In the genomic region with DNA sequence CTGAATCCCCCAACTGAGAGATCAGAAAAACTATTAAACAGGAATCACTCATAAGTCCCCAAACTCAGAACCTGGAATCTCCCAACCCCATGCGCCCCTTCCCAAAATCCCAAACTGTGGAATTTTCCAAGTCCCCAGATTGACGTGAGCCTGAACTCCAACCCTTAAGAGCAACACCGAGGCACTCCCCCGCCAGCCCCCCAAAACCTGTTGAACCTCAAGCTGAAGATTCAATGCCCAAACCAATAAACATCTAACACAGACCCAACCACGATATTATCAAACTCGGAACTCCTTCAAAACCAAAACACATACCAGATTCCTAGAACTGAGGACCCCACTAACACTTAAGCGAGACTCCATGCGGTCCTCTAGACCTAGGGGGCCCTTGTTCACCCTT, we compare ENCODE assay signal across 2 cellular contexts.
TF ChIP-seq lines count a peak whose summit lies in the region.

No MANE protein-coding gene starts in this region.

TF ChIP-seq in SK-N-SH, 30 proteins besides CTCF, POLR2A, EP300 and RAD21 (continued from another document):
- TF ChIP-seq, protein P1, sequence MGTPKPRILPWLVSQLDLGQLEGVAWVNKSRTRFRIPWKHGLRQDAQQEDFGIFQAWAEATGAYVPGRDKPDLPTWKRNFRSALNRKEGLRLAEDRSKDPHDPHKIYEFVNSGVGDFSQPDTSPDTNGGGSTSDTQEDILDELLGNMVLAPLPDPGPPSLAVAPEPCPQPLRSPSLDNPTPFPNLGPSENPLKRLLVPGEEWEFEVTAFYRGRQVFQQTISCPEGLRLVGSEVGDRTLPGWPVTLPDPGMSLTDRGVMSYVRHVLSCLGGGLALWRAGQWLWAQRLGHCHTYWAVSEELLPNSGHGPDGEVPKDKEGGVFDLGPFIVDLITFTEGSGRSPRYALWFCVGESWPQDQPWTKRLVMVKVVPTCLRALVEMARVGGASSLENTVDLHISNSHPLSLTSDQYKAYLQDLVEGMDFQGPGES (IDR thresholded peaks at IDR 0.05; ENCODE audit: low read depth, low read length): no peak
- no peak for TF ChIP-seq FOXM1 (IDR thresholded peaks at IDR 0.05; ENCODE audit: low read depth)
- TF ChIP-seq GABPA (IDR thresholded peaks at IDR 0.05; ENCODE audit: low read depth): no peak
- TF ChIP-seq EZH2phosphoT487 (IDR thresholded peaks at IDR 0.05; ENCODE audit: borderline replicate concordance, low read depth): no peak
- no peak for TF ChIP-seq FOXJ3 (CRISPR knock-in tag; IDR thresholded peaks at IDR 0.05)
- TF ChIP-seq TAF1 (IDR thresholded peaks at IDR 0.05; ENCODE audit: borderline replicate concordance, low read depth, low read length): no peak
- no peak for TF ChIP-seq FOSL2 (IDR thresholded peaks at IDR 0.05; ENCODE audit: borderline replicate concordance, low read depth)
- TF ChIP-seq, protein P2, sequence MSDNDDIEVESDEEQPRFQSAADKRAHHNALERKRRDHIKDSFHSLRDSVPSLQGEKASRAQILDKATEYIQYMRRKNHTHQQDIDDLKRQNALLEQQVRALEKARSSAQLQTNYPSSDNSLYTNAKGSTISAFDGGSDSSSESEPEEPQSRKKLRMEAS (IDR thresholded peaks at IDR 0.05; ENCODE audit: low read depth): no peak
- no peak for TF ChIP-seq RCOR1 (IDR thresholded peaks at IDR 0.05; ENCODE audit: low read length)
- TF ChIP-seq, protein P3, sequence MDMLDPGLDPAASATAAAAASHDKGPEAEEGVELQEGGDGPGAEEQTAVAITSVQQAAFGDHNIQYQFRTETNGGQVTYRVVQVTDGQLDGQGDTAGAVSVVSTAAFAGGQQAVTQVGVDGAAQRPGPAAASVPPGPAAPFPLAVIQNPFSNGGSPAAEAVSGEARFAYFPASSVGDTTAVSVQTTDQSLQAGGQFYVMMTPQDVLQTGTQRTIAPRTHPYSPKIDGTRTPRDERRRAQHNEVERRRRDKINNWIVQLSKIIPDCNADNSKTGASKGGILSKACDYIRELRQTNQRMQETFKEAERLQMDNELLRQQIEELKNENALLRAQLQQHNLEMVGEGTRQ (IDR thresholded peaks at IDR 0.05; ENCODE audit: borderline replicate concordance, low read depth, low read length): no peak
- no peak for TF ChIP-seq YY1 (IDR thresholded peaks at IDR 0.05; ENCODE audit: low read depth)
- TF ChIP-seq TEAD4 (IDR thresholded peaks at IDR 0.05; ENCODE audit: borderline replicate concordance, insufficient read depth): no peak

TF ChIP-seq in SK-N-SH treated with all-trans-retinoic acid at 6 μM for 48 hours, 23 proteins besides CTCF, POLR2A, EP300 and RAD21 (continued from another document):
- no peak for TF ChIP-seq ESRRG (CRISPR knock-in tag; IDR thresholded peaks at IDR 0.05)
- no peak for TF ChIP-seq ZNF70 (CRISPR knock-in tag; IDR thresholded peaks at IDR 0.05)
- no peak for TF ChIP-seq CSDC2 (CRISPR knock-in tag; IDR thresholded peaks at IDR 0.05)
- TF ChIP-seq, protein P4, sequence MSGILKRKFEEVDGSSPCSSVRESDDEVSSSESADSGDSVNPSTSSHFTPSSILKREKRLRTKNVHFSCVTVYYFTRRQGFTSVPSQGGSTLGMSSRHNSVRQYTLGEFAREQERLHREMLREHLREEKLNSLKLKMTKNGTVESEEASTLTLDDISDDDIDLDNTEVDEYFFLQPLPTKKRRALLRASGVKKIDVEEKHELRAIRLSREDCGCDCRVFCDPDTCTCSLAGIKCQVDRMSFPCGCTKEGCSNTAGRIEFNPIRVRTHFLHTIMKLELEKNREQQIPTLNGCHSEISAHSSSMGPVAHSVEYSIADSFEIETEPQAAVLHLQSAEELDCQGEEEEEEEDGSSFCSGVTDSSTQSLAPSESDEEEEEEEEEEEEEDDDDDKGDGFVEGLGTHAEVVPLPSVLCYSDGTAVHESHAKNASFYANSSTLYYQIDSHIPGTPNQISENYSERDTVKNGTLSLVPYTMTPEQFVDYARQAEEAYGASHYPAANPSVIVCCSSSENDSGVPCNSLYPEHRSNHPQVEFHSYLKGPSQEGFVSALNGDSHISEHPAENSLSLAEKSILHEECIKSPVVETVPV (CRISPR knock-in tag; IDR thresholded peaks at IDR 0.05): no peak
- TF ChIP-seq OSR1 (CRISPR knock-in tag; IDR thresholded peaks at IDR 0.05): no peak
- TF ChIP-seq ZNF565 (CRISPR knock-in tag; conservative IDR thresholded peaks at IDR 0.05; ENCODE audit: low read depth): no peak
- no peak for TF ChIP-seq ARNTL (CRISPR knock-in tag; IDR thresholded peaks at IDR 0.05; ENCODE audit: borderline replicate concordance, low read depth)
- no peak for TF ChIP-seq ISL1 (CRISPR knock-in tag; IDR thresholded peaks at IDR 0.05)
- TF ChIP-seq ZFP30 (CRISPR knock-in tag; IDR thresholded peaks at IDR 0.05): no peak
- TF ChIP-seq ZNF8 (CRISPR knock-in tag; IDR thresholded peaks at IDR 0.05): no peak
- TF ChIP-seq, protein P5, sequence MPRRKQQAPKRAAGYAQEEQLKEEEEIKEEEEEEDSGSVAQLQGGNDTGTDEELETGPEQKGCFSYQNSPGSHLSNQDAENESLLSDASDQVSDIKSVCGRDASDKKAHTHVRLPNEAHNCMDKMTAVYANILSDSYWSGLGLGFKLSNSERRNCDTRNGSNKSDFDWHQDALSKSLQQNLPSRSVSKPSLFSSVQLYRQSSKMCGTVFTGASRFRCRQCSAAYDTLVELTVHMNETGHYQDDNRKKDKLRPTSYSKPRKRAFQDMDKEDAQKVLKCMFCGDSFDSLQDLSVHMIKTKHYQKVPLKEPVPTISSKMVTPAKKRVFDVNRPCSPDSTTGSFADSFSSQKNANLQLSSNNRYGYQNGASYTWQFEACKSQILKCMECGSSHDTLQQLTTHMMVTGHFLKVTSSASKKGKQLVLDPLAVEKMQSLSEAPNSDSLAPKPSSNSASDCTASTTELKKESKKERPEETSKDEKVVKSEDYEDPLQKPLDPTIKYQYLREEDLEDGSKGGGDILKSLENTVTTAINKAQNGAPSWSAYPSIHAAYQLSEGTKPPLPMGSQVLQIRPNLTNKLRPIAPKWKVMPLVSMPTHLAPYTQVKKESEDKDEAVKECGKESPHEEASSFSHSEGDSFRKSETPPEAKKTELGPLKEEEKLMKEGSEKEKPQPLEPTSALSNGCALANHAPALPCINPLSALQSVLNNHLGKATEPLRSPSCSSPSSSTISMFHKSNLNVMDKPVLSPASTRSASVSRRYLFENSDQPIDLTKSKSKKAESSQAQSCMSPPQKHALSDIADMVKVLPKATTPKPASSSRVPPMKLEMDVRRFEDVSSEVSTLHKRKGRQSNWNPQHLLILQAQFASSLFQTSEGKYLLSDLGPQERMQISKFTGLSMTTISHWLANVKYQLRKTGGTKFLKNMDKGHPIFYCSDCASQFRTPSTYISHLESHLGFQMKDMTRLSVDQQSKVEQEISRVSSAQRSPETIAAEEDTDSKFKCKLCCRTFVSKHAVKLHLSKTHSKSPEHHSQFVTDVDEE (CRISPR knock-in tag; IDR thresholded peaks at IDR 0.05): no peak
- no peak for TF ChIP-seq PPARA (CRISPR knock-in tag; IDR thresholded peaks at IDR 0.05; ENCODE audit: borderline replicate concordance)
- no peak for TF ChIP-seq BACH2 (CRISPR knock-in tag; IDR thresholded peaks at IDR 0.05; ENCODE audit: borderline replicate concordance)
- TF ChIP-seq GLIS3 (CRISPR knock-in tag; IDR thresholded peaks at IDR 0.05): no peak
